ENCODE assay signal across 8 cellular contexts in genomic region chr7:152823397-152823980, GRCh38.
A peak's percentile ranks its signal among the peaks of the same experiment; 100 is the strongest.
DNase-seq lines count a peak whose midpoint lies in the region; ATAC-seq, FAIRE-seq and TF ChIP-seq lines count a peak whose summit lies in the region.
"Not testable (repeated sequence)": the region's sequence is repeated elsewhere in the genome, so short reads cannot be mapped to it uniquely, and the experiment has no call there.

No MANE protein-coding gene starts in this region.

- TF ChIP-seq CTCF in DND-41 (IDR thresholded peaks at IDR 0.05; ENCODE audit: borderline replicate concordance, extremely low read depth, low read length, poor library complexity, severe bottlenecking) (peak; percentile 57), H9 (conservative IDR thresholded peaks at IDR 0.05) (peak; percentile 57), astrocyte (IDR thresholded peaks at IDR 0.05; ENCODE audit: insufficient read depth, low read depth, low read length) (peak; percentile 35), foreskin keratinocyte (conservative IDR thresholded peaks at IDR 0.05) (peak; percentile 63), tibial nerve (IDR thresholded peaks at IDR 0.05) (peak; percentile 42 to 55 (median 50))

- not testable (repeated sequence) for H3K18ac ChIP-seq in H9 (ENCODE audit: insufficient read length, low read depth, low read length)

- H3K27me3 ChIP-seq in DND-41 (ENCODE audit: insufficient read depth, low read length, poor library complexity); H9 (ENCODE audit: insufficient read depth, low read length); astrocyte (ENCODE audit: insufficient read depth, low read length); foreskin keratinocyte; tibial nerve: not testable (repeated sequence)

- not testable (repeated sequence) for H2BK5ac ChIP-seq in H9 (ENCODE audit: insufficient read length, low read length)

- not testable (repeated sequence) for H3K79me2 ChIP-seq in DND-41 (ENCODE audit: insufficient read depth, low read length); H9 (ENCODE audit: insufficient read depth, low read length); astrocyte (ENCODE audit: insufficient read depth, low read length)

- not testable (repeated sequence) for H4K91ac ChIP-seq in H9 (ENCODE audit: insufficient read length, low read depth, low read length)

- peak overlapping the region in 1 of 3 experiments; percentile 71; a peak in 2 of 7 replicates for H3K27ac Mint-ChIP-seq in H9
- H3K27ac Mint-ChIP-seq in astrocyte (ENCODE audit: unreplicated experiment), result not testable (repeated sequence)
- peak overlapping the region in 1 of 6 donors; percentile 12 for H3K27ac Mint-ChIP-seq in naive B cell

- not testable (repeated sequence) for H2AFZ ChIP-seq in DND-41 (ENCODE audit: low read depth, low read length); H9 (ENCODE audit: low read length); astrocyte (ENCODE audit: low read depth, low read length)

- H3K23ac ChIP-seq in H9 (ENCODE audit: insufficient read length, low read depth, low read length), result not testable (repeated sequence)

- peak; percentile 16 for DNase-seq in DND-41
- not testable (repeated sequence) for DNase-seq in H9; astrocyte (ENCODE audit: low read depth); naive B cell; tibial nerve (ENCODE audit: low spot score in 2 of 2)
- DNase-seq in MV-4-11 (lab: John Stamatoyannopoulos, UW), result peak; percentile 22
- DNase-seq in RKO (ENCODE audit: low spot score), result peak; percentile 30
- peak in 1 of 2 donors; percentile 3 for DNase-seq in foreskin keratinocyte

- H2AK5ac ChIP-seq in H9 (ENCODE audit: insufficient read length, low read length), result not testable (repeated sequence)

- H3K79me1 ChIP-seq in H9 (ENCODE audit: insufficient read depth, low read depth, low read length, poor library complexity, severe bottlenecking), result not testable (repeated sequence)

- H4K5ac ChIP-seq in H9 (ENCODE audit: insufficient read length, low read depth, low read length), result not testable (repeated sequence)

- H2BK120ac ChIP-seq in H9 (ENCODE audit: low read depth, low read length, poor library complexity, severe bottlenecking), result not testable (repeated sequence)

- no CpG with 5 or more reads among the region's 11 CpGs for WGBS in H9 (ENCODE audit: extremely low coverage, insufficient read length, low lambda C conversion rate)
- WGBS in tibial nerve, 2 donors, result 33 to 47% methylated on average over 11 of the region's 11 CpGs

- not testable (repeated sequence) for H3K9me3 ChIP-seq in DND-41 (ENCODE audit: insufficient read depth, low read length, severe bottlenecking); H9 (ENCODE audit: control insufficient read depth, low read depth, low read length); astrocyte (ENCODE audit: insufficient read depth, low read depth, low read length); tibial nerve

- not testable (repeated sequence) for H3K4ac ChIP-seq in H9 (ENCODE audit: low read depth, low read length)

- peaks cover 0 to 16% (median 9%) of the 10 kb centered on the region in 3 experiments; a peak in 5 of 7 replicates for H3K36me3 Mint-ChIP-seq in H9 (ENCODE audit: insufficient read depth in 1 of 3, low read depth in 3 of 3)
- not testable (repeated sequence) for H3K36me3 Mint-ChIP-seq in astrocyte (ENCODE audit: low read depth, unreplicated experiment); naive B cell

- not testable (repeated sequence) for H2BK15ac ChIP-seq in H9 (ENCODE audit: low read depth, low read length)

- not testable (repeated sequence) for H3K9me3 Mint-ChIP-seq in H9; astrocyte (ENCODE audit: unreplicated experiment); naive B cell

- not testable (repeated sequence) for H4K8ac ChIP-seq in H9 (replicated peaks; ENCODE audit: insufficient read length, low read depth, low read length)

- TF ChIP-seq POLR2A in tibial nerve (IDR thresholded peaks at IDR 0.05), result not testable (repeated sequence)

- not testable (repeated sequence) for H3K23me2 ChIP-seq in H9 (ENCODE audit: insufficient read length, low read depth, low read length, poor library complexity, severe bottlenecking)

- not testable (repeated sequence) for H3K4me2 ChIP-seq in DND-41 (ENCODE audit: insufficient read depth, low read length); H9 (ENCODE audit: insufficient read depth, insufficient read length, low read length); astrocyte (ENCODE audit: low read length)

- not testable (repeated sequence) for H3K56ac ChIP-seq in H9 (ENCODE audit: insufficient read length, low read depth, low read length)

- H3K27ac ChIP-seq in DND-41 (ENCODE audit: low read length); H9 (ENCODE audit: insufficient read length, low read depth, low read length); astrocyte (ENCODE audit: low read depth, low read length); foreskin keratinocyte; tibial nerve: not testable (repeated sequence)

- H3K4me3 ChIP-seq in DND-41 (ENCODE audit: low read depth in 1 of 2, low read length in 2 of 2); astrocyte (ENCODE audit: insufficient read depth, low read depth, low read length); tibial nerve: not testable (repeated sequence)

- not testable (repeated sequence) for TF ChIP-seq EP300 in tibial nerve (IDR thresholded peaks at IDR 0.05)

- H3K27me3 Mint-ChIP-seq in H9 (ENCODE audit: low read depth); astrocyte (ENCODE audit: low read depth, unreplicated experiment); naive B cell: not testable (repeated sequence)

- not testable (repeated sequence) for H3K14ac ChIP-seq in H9 (ENCODE audit: insufficient read depth, low read length)

- not testable (repeated sequence) for H2BK20ac ChIP-seq in H9 (ENCODE audit: low read depth, low read length, poor library complexity, severe bottlenecking)

- H3T11ph ChIP-seq in H9 (ENCODE audit: low read length), result not testable (repeated sequence)

- not testable (repeated sequence) for H3K9ac ChIP-seq in DND-41 (ENCODE audit: low read depth, low read length); H9 (ENCODE audit: extremely low read depth, insufficient read length, low read length); astrocyte (ENCODE audit: low read length)

- H2BK12ac ChIP-seq in H9 (ENCODE audit: insufficient read length, low read depth, low read length), result not testable (repeated sequence)

- H3K4me1 Mint-ChIP-seq in H9; astrocyte (ENCODE audit: low read depth, unreplicated experiment); naive B cell: not testable (repeated sequence)

- peak; percentile 84 for ATAC-seq in DND-41 (ENCODE audit: insufficient read depth, low read depth)
- peak; percentile 57 for ATAC-seq in foreskin keratinocyte
- peak; percentile 43 to 65 for ATAC-seq in naive B cell (ENCODE audit: low read depth in 2 of 2)

- not testable (repeated sequence) for FAIRE-seq in astrocyte (lab: Jason Lieb, UNC)

- not testable (repeated sequence) for H4K20me1 ChIP-seq in DND-41 (ENCODE audit: insufficient read depth, low read length); H9 (ENCODE audit: control insufficient read depth, insufficient read depth, insufficient read length); astrocyte (ENCODE audit: insufficient read depth, low read length)

- H3K4me3 Mint-ChIP-seq in H9; astrocyte (ENCODE audit: unreplicated experiment); naive B cell: not testable (repeated sequence)

- H3K36me3 ChIP-seq in DND-41 (ENCODE audit: insufficient read depth, low read length); astrocyte (ENCODE audit: insufficient read depth, low read length): not testable (repeated sequence)
- peaks cover 0 to 25% (median 0%) of the 10 kb centered on the region in 3 donors for H3K36me3 ChIP-seq in tibial nerve

- not testable (repeated sequence) for H3K4me1 ChIP-seq in DND-41 (ENCODE audit: insufficient read depth, low read length); H9 (ENCODE audit: insufficient read depth, low read length); astrocyte (ENCODE audit: insufficient read depth, low read length); foreskin keratinocyte; tibial nerve
